8 cellular contexts compared by ENCODE assay signal in genomic region chr9:34179528-34180138, GRCh38.
A peak's percentile ranks its signal among the peaks of the same experiment; 100 is the strongest.
DNase-seq lines count a peak whose midpoint lies in the region; ATAC-seq and TF ChIP-seq lines count a peak whose summit lies in the region.

No MANE protein-coding gene starts in this region.

- peak overlapping the region; percentile 95 for H3K4me2 ChIP-seq in OCI-LY3 (ENCODE audit: low read length)

- no peak overlapping the region for H2AFZ ChIP-seq in OCI-LY3 (ENCODE audit: low read depth, low read length)

- H3K9ac ChIP-seq in OCI-LY3 (ENCODE audit: low read length) (peak overlapping the region; percentile 72), mucosa of rectum (ENCODE audit: low read depth in 1 of 2, low read length in 2 of 2) (peak overlapping the region; percentile 83 to 96)

- peaks cover 12% of the 10 kb centered on the region for H3K36me3 Mint-ChIP-seq in T-helper 1 cell treated with Interleukin-12 subunit alpha and Interleukin-12 subunit beta and Interleukin-4 antibody, amounts not matched to agents 30 μg/mL and 1 μg/mL, for 36 hours (ENCODE audit: low read depth)
- peaks cover 28% of the 10 kb centered on the region for H3K36me3 Mint-ChIP-seq in effector memory CD8-positive, alpha-beta T cell (ENCODE audit: insufficient read depth)

- H3K79me2 ChIP-seq in OCI-LY3 (ENCODE audit: low read length), result peaks cover 63% of the 10 kb centered on the region

- H3K9me3 Mint-ChIP-seq in T-helper 1 cell treated with Interleukin-12 subunit alpha and Interleukin-12 subunit beta and Interleukin-4 antibody, amounts not matched to agents 30 μg/mL and 1 μg/mL, for 36 hours, result no peaks in the 10 kb centered on the region
- H3K9me3 Mint-ChIP-seq in effector memory CD8-positive, alpha-beta T cell, result no peaks in the 10 kb centered on the region

- no peaks in the 10 kb centered on the region for H3K27me3 Mint-ChIP-seq in T-helper 1 cell treated with Interleukin-12 subunit alpha and Interleukin-12 subunit beta and Interleukin-4 antibody, amounts not matched to agents 30 μg/mL and 1 μg/mL, for 36 hours (ENCODE audit: low read depth)
- H3K27me3 Mint-ChIP-seq in effector memory CD8-positive, alpha-beta T cell, result no peaks in the 10 kb centered on the region

- DNase-seq in T-helper 1 cell (no peak), epidermal melanocyte (ENCODE audit: insufficient read length, low spot score) (no peak), NCI-H2081 treated with DMSO at 0.1 percent for 48 hours (lab: John Stamatoyannopoulos, UW) (no peak)
- peak in 1 of 3 experiments; percentile 11 for DNase-seq in effector memory CD8-positive, alpha-beta T cell

- H3K9me3 ChIP-seq in OCI-LY3 (ENCODE audit: insufficient read depth, low read length) (no peaks in the 10 kb centered on the region), mucosa of rectum (ENCODE audit: control insufficient read depth in 2 of 2, low read length in 2 of 2) (no peaks in the 10 kb centered on the region)

- peaks cover 21% of the 10 kb centered on the region for H4K20me1 ChIP-seq in OCI-LY3 (ENCODE audit: insufficient read depth, low read length)

- peak overlapping the region; percentile 97 for H3K4me3 Mint-ChIP-seq in T-helper 1 cell treated with Interleukin-12 subunit alpha and Interleukin-12 subunit beta and Interleukin-4 antibody, amounts not matched to agents 30 μg/mL and 1 μg/mL, for 36 hours
- H3K4me3 Mint-ChIP-seq in effector memory CD8-positive, alpha-beta T cell, result peak overlapping the region; percentile 90 to 91

- peaks cover 4% of the 10 kb centered on the region for H3K36me3 ChIP-seq in OCI-LY3 (replicated peaks; ENCODE audit: low read depth, low read length)
- H3K36me3 ChIP-seq in mucosa of rectum (ENCODE audit: control insufficient read depth in 2 of 2, insufficient read depth in 2 of 2, low read length in 2 of 2), result no peaks in the 10 kb centered on the region

- H3K27ac ChIP-seq in OCI-LY3 (ENCODE audit: low read length) (peak overlapping the region; percentile 58), mucosa of rectum (ENCODE audit: low read depth in 2 of 2, low read length in 2 of 2) (peak overlapping the region; percentile 92 to 93)

- H3K4me1 Mint-ChIP-seq in T-helper 1 cell treated with Interleukin-12 subunit alpha and Interleukin-12 subunit beta and Interleukin-4 antibody, amounts not matched to agents 30 μg/mL and 1 μg/mL, for 36 hours (ENCODE audit: low read depth), result peaks cover 17% of the 10 kb centered on the region
- H3K4me1 Mint-ChIP-seq in effector memory CD8-positive, alpha-beta T cell (ENCODE audit: low read depth in 2 of 2), result peaks cover 9 to 27% of the 10 kb centered on the region in 2 donors

- no peaks in the 10 kb centered on the region for H3K27me3 ChIP-seq in OCI-LY3 (ENCODE audit: low read depth, low read length)
- H3K27me3 ChIP-seq in mucosa of rectum (ENCODE audit: control insufficient read depth in 2 of 2, insufficient read depth in 2 of 2, low read length in 2 of 2), result no peaks in the 10 kb centered on the region

- no peak for TF ChIP-seq CTCF in OCI-LY3 (IDR thresholded peaks at IDR 0.05; ENCODE audit: low read depth, low read length)

- H3K4me1 ChIP-seq in OCI-LY3 (ENCODE audit: low read length), result peaks cover 9% of the 10 kb centered on the region
- peaks cover 3 to 4% of the 10 kb centered on the region in 2 donors for H3K4me1 ChIP-seq in mucosa of rectum (ENCODE audit: control insufficient read depth in 2 of 2, insufficient read depth in 2 of 2, low read length in 2 of 2)

- peak overlapping the region; percentile 97 for H3K27ac Mint-ChIP-seq in T-helper 1 cell treated with Interleukin-12 subunit alpha and Interleukin-12 subunit beta and Interleukin-4 antibody, amounts not matched to agents 30 μg/mL and 1 μg/mL, for 36 hours
- peak overlapping the region; percentile 97 for H3K27ac Mint-ChIP-seq in effector memory CD8-positive, alpha-beta T cell

- H3K4me3 ChIP-seq in OCI-LY3 (ENCODE audit: low read length) (peak overlapping the region; percentile 97), mucosa of rectum (ENCODE audit: low read length in 2 of 2) (peak overlapping the region; percentile 97 to 99)

- ATAC-seq in effector memory CD8-positive, alpha-beta T cell (replicated peaks), result no peak
- ATAC-seq in HG02885 (IDR thresholded peaks at IDR 0.05; ENCODE audit: poor library complexity, unreplicated experiment), result no peak
